12 cellular contexts compared by ENCODE assay signal in genomic region chr6:36349240-36349639, GRCh38. TPM values are rescaled to one million over a fixed set of nuclear protein-coding genes. Genes with fewer than 3 reads are reported as not detected.
DNase-seq lines count a peak whose midpoint lies in the region; ATAC-seq lines count a peak whose summit lies in the region.
"Had no signal": no experiment of that assay in that cellular context is flagged by ENCODE, and none has a peak within 500 bp of the region (broad histone marks: within the 10 kb centered on the region; RNA-seq: fewer than 3 reads in every experiment).

No MANE protein-coding gene starts in this region.

- no peak overlapping the region for H3K4me3 ChIP-seq in BLaER1
- H3K4me3 ChIP-seq: right atrium auricular region had no signal

- ATAC-seq in GM21619 (IDR thresholded peaks at IDR 0.05; ENCODE audit: unreplicated experiment) (no peak), GM18858 (IDR thresholded peaks at IDR 0.05; ENCODE audit: unreplicated experiment) (no peak), GM21576 (IDR thresholded peaks at IDR 0.05; ENCODE audit: unreplicated experiment) (no peak)

- no peaks in the 10 kb centered on the region for H3K27me3 ChIP-seq in BLaER1
- H3K27me3 ChIP-seq: right atrium auricular region had no signal

- DNase-seq in HT-29 (ENCODE audit: low spot score) (peak; percentile 82), NCI-H2196 treated with DMSO at 0.1 percent for 48 hours (lab: John Stamatoyannopoulos, UW; ENCODE audit: unreplicated experiment) (peak; percentile 67), dermis blood vessel endothelial cell (peak; percentile 48), medulla oblongata (ENCODE audit: extremely low spot score) (no peak)
- DNase-seq: midbrain had no signal

- H3K4me2 ChIP-seq in BLaER1: peak overlapping the region; percentile 84

- no peaks in the 10 kb centered on the region for H4K20me1 ChIP-seq in BLaER1

- peak overlapping the region; percentile 92 for H3K27ac ChIP-seq in BLaER1
- H3K27ac ChIP-seq: right atrium auricular region had no signal

- H3K36me3 ChIP-seq in BLaER1: no peaks in the 10 kb centered on the region
- H3K36me3 ChIP-seq: right atrium auricular region had no signal

- peak overlapping the region; percentile 74; the same call in 1 of the 2 replicates for H3K9ac ChIP-seq in BLaER1

- H3K4me1 ChIP-seq in BLaER1: peaks cover 54% of the 10 kb centered on the region

- H3K9me3 ChIP-seq in BLaER1: peaks cover 17% of the 10 kb centered on the region

RNA-seq across cellular contexts. Expression of gene BNIP5, which starts 12.6 kb away (rescaled TPM):
- 3.6 and 4.6 TPM in 2 replicates for total RNA-seq in HT-29 (2014; rRNA removed; shearing (Covaris generic))
- not detected in 2 replicates for total RNA-seq in dermis blood vessel endothelial cell
- total RNA-seq: dermis microvascular lymphatic vessel endothelial cell, LHCN-M2, right atrium auricular region had no signal

RNA-seq across cellular contexts. Expression of gene ETV7, which starts 38.2 kb away (rescaled TPM):
- 0.34 and 1.3 TPM in 2 replicates for total RNA-seq in HT-29 (2014; rRNA removed; shearing (Covaris generic))
- 0.09 and 0.17 TPM in 2 replicates for total RNA-seq in dermis blood vessel endothelial cell
